ENCODE assay signal across 25 cellular contexts in the genomic region with DNA sequence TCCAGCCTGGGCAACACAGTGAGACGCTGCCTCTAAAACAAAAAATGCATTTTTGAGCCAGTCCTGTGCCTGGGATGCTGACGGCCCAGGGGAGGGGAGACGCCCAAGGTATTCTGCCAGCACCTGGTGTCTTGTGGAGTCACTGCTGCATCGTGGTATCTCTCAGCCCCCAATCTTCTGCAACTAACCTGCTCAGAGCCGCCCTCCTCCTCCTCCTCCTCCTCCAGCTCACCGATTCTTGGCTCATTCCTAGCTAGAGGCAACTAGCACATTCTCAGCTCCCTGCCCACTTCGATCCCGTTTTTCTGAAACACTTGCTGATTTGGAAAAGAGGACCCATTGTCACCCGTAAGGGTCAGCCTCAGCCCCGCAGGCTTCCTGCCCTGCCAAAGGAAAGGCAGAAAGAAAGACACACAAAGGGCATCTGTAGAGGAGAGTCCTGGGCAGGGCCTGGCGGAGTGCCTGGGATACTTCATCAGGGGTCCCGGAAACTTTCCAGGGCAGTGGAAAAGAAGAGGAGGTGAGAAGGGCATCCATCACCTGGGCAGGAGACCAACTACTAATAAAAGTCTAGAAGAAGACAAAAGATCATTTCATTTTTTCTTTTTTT. TPM values are rescaled to one million over a fixed set of nuclear protein-coding genes. Genes with fewer than 3 reads are reported as not detected.
"Had no signal": no experiment of that assay in that cellular context is flagged by ENCODE, and none has a peak within 500 bp of the region (broad histone marks: within the 10 kb centered on the region; RNA-seq: fewer than 3 reads in every experiment).

No MANE protein-coding gene starts in this region.

- H3K4me1 ChIP-seq: neural progenitor cell, prostate gland had no signal

- H3K36me3 ChIP-seq: neural progenitor cell had no signal

- H3K27ac ChIP-seq: coronary artery, esophagus muscularis mucosa, foreskin keratinocyte, gastroesophageal sphincter, neural progenitor cell, prostate gland, skin epidermis, spleen, tibial artery had no signal

- H3K9me3 ChIP-seq: esophagus muscularis mucosa, gastroesophageal sphincter, heart right ventricle, prostate gland, spleen, testis, tibial artery had no signal

- ATAC-seq: foreskin keratinocyte; gastroesophageal sphincter; naive thymus-derived CD4-positive, alpha-beta T cell; right cardiac atrium; stimulated activated memory B cell treated with anti-CD40 and anti-IgM and Interleukin-4, amounts not matched to agents 10 μg/mL and 1 μg/mL and 100 μg/mL, for 72 hours; stimulated activated naive CD8-positive, alpha-beta T cell treated with anti-CD3 and anti-CD28 coated beads, Interleukin-15, Interleukin-2, amounts not matched to agents 100 U/mL and 50 U/mL, for 24 hours had no signal

- H3K4me3 ChIP-seq: coronary artery, esophagus muscularis mucosa, gastroesophageal sphincter, heart right ventricle, neural progenitor cell, prostate gland, skin epidermis, spleen, testis, tibial artery had no signal

- DNase-seq: dermis blood vessel endothelial cell; effector memory CD4-positive, alpha-beta T cell; foreskin keratinocyte; heart right ventricle; hippocampal formation; kidney glomerular epithelial cell; mesenchymal stem cell; midbrain; naive thymus-derived CD4-positive, alpha-beta T cell; stimulated activated CD4-positive, alpha-beta T cell treated with anti-CD3 and anti-CD28 coated beads, Interleukin-4, amount 100 ng/mL, for 4 hours; stimulated activated naive CD8-positive, alpha-beta T cell treated with anti-CD3 and anti-CD28 coated beads, Interleukin-15, Interleukin-2, amounts not matched to agents 100 U/mL and 50 U/mL, for 24 hours; substantia nigra; testis; tibial artery had no signal

- H3K27me3 ChIP-seq: esophagus muscularis mucosa, foreskin keratinocyte, gastroesophageal sphincter, heart right ventricle, neural progenitor cell, spleen, testis, tibial artery had no signal

RNA-seq across cellular contexts. Expression of gene SLC2A5, which starts 38.7 kb away (rescaled TPM):
- total RNA-seq: endothelial cell of umbilical vein, epithelial cell of proximal tubule had no signal
- polyA plus RNA-seq: endothelial cell of umbilical vein; naive thymus-derived CD4-positive, alpha-beta T cell had no signal
